Comparison of ENCODE assay signal across 1 cellular context in the genomic region with DNA sequence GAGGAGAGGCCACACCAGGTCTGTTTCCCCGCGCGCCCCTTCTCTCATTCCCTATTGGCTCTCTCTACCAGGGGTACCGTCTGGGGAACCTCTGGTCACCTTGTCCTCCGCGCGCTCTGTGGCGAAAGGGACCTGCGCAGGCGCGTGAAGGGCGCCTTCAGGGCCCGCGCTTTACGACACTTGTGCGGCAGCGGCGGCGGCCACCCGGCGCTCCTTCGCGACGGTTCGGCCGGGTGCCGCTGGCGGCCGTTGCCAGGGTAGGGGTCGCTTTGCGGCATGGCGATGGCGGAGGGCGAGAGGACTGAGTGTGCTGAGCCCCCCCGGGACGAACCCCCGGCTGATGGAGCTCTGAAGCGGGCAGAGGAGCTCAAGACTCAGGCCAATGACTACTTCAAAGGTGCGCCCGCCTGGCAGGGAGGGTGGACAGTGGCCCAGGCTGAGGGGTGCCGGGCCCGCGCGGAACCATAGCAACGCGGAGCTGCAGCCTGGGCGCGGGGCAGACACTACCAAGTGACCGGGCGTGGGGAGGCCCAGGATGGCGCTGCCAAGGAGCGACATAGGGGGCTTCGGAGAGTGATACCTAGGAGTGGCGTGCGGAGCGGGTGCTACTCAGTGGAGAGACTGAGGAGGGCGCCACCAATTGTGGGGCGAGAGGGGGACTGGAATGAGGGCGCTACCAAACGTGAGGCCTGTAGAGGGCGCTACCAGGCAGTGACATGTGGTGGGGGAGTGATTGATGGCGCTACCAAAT.
TF ChIP-seq lines count a peak whose summit lies in the region.

Gene PPP5C (plus strand): TSS at position 267 of the 751 bp plus-strand sequence. CDS start 10 bp downstream, at position 277.

TF ChIP-seq in HepG2, 621 proteins besides CTCF, POLR2A, EP300 and RAD21 (continued from another document and continues in another):
- no peak for TF ChIP-seq ZNF629 (CRISPR knock-in tag; conservative IDR thresholded peaks at IDR 0.05)
- peak; percentile 68; the same call in 1 of the 2 replicates for TF ChIP-seq CAMTA2 (CRISPR knock-in tag; IDR thresholded peaks at IDR 0.05; ENCODE audit: borderline replicate concordance)
- peak; percentile 13; the same call in 1 of the 2 replicates for TF ChIP-seq FOXA3 (CRISPR knock-in tag; IDR thresholded peaks at IDR 0.05)
- TF ChIP-seq ISX (CRISPR knock-in tag; conservative IDR thresholded peaks at IDR 0.05): no peak
- no peak for TF ChIP-seq FOSL2 (CRISPR knock-in tag; IDR thresholded peaks at IDR 0.05)
- TF ChIP-seq ZFY (CRISPR knock-in tag; IDR thresholded peaks at IDR 0.05): peak; percentile 71
- TF ChIP-seq ZNF839 (CRISPR knock-in tag; IDR thresholded peaks at IDR 0.05; ENCODE audit: borderline replicate concordance): 0 out of 2 replicates have a peak, but pooled peaks have one; percentile 35
- peak; percentile 51; the same call in 1 of the 2 replicates for TF ChIP-seq ZBTB7A (CRISPR knock-in tag; IDR thresholded peaks at IDR 0.05)
- peak; percentile 61; the same call in 1 of the 2 replicates for TF ChIP-seq ARNTL (CRISPR knock-in tag; IDR thresholded peaks at IDR 0.05)
- TF ChIP-seq KDM2A (CRISPR knock-in tag; IDR thresholded peaks at IDR 0.05; ENCODE audit: borderline replicate concordance, low read depth): peak; percentile 67; the same call in 1 of the 2 replicates
- TF ChIP-seq, protein P1, sequence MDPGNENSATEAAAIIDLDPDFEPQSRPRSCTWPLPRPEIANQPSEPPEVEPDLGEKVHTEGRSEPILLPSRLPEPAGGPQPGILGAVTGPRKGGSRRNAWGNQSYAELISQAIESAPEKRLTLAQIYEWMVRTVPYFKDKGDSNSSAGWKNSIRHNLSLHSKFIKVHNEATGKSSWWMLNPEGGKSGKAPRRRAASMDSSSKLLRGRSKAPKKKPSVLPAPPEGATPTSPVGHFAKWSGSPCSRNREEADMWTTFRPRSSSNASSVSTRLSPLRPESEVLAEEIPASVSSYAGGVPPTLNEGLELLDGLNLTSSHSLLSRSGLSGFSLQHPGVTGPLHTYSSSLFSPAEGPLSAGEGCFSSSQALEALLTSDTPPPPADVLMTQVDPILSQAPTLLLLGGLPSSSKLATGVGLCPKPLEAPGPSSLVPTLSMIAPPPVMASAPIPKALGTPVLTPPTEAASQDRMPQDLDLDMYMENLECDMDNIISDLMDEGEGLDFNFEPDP (CRISPR knock-in tag; conservative IDR thresholded peaks at IDR 0.05): no peak
- no peak for TF ChIP-seq ZBTB40 (IDR thresholded peaks at IDR 0.05)
- TF ChIP-seq ZBTB40 (CRISPR knock-in tag; IDR thresholded peaks at IDR 0.05): no peak
- TF ChIP-seq ZNF746 (CRISPR knock-in tag; IDR thresholded peaks at IDR 0.05): no peak
- peak; percentile 65; the same call in 1 of the 2 replicates for TF ChIP-seq KMT2B (CRISPR knock-in tag; IDR thresholded peaks at IDR 0.05)
- peak; percentile 28 for TF ChIP-seq ZNF407 (CRISPR knock-in tag; IDR thresholded peaks at IDR 0.05; ENCODE audit: not compliant biosample characterization)
- 0 out of 2 replicates have a peak, but pooled peaks have one; percentile 51 for TF ChIP-seq ETV6 (CRISPR knock-in tag; conservative IDR thresholded peaks at IDR 0.05)
- peak; percentile 15 for TF ChIP-seq ZNF607 (CRISPR knock-in tag; IDR thresholded peaks at IDR 0.05; ENCODE audit: borderline replicate concordance)
- peak; percentile 36; the same call in 1 of the 2 replicates for TF ChIP-seq ZNF780A (CRISPR knock-in tag; IDR thresholded peaks at IDR 0.05)
- no peak for TF ChIP-seq ZBTB46 (CRISPR knock-in tag; IDR thresholded peaks at IDR 0.05; ENCODE audit: borderline replicate concordance)
- 0 out of 2 replicates have a peak, but pooled peaks have one; percentile 29 for TF ChIP-seq ZNF598 (CRISPR knock-in tag; IDR thresholded peaks at IDR 0.05; ENCODE audit: borderline replicate concordance)
